Comparison of ENCODE assay signal across 11 cellular contexts in genomic region chr15:39548561-39548960, GRCh38.
"Had no signal": no experiment of that assay in that cellular context is flagged by ENCODE, and none has a peak within 500 bp of the region (broad histone marks: within the 10 kb centered on the region; RNA-seq: fewer than 3 reads in every experiment).

No MANE protein-coding gene starts in this region.

- H3K27ac ChIP-seq: GM23248 had no signal

- H3K9me3 ChIP-seq: HAP-1 had no signal

- H2AFZ ChIP-seq: GM23248, GM23338 had no signal

- ATAC-seq: GM23338, HCT116 had no signal

- H3K27ac Mint-ChIP-seq: GM23338, HFFc6 had no signal

- H3K4me3 Mint-ChIP-seq: GM23338, H9, HFFc6 had no signal

- FAIRE-seq: H1, H54 had no signal

- H3K9ac ChIP-seq: GM23248 had no signal

- DNase-seq: GM23248, GOT3, H7, H9, HCEC 1CT, HFFc6 had no signal

- H3K4me3 ChIP-seq: GM23248, GM23338, HAP-1 had no signal

- H3K36me3 ChIP-seq: HAP-1 had no signal

- H3K4me2 ChIP-seq: GM23338 had no signal

- H3K4me1 ChIP-seq: HAP-1 had no signal

- H3K4me1 Mint-ChIP-seq: GM23338 had no signal
